10 cellular contexts compared by ENCODE assay signal in genomic region chr6:17725083-17725482, GRCh38. TPM values are rescaled to one million over a fixed set of nuclear protein-coding genes. Genes with fewer than 3 reads are reported as not detected.
DNase-seq lines count a peak whose midpoint lies in the region; ATAC-seq and TF ChIP-seq lines count a peak whose summit lies in the region.
"Had no signal": no experiment of that assay in that cellular context is flagged by ENCODE, and none has a peak within 500 bp of the region (broad histone marks: within the 10 kb centered on the region; RNA-seq: fewer than 3 reads in every experiment).

No MANE protein-coding gene starts in this region.

- H3K4me3 Mint-ChIP-seq in endodermal cell: no peak overlapping the region
- no peak overlapping the region for H3K4me3 Mint-ChIP-seq in neural crest cell
- no peak overlapping the region for H3K4me3 Mint-ChIP-seq in osteocyte (ENCODE audit: unreplicated experiment)

- 23 to 50% methylated on average over 3 to 6 of the region's 6 CpGs for WGBS in endodermal cell (ENCODE audit: insufficient coverage in 1 of 2, insufficient read length in 1 of 2), 2 experiments

- no peaks in the 10 kb centered on the region for H3K4me1 ChIP-seq in endodermal cell (ENCODE audit: control insufficient read depth, insufficient read depth, low read length)
- H3K4me1 ChIP-seq: psoas muscle had no signal

- H3K9ac ChIP-seq in endodermal cell (ENCODE audit: extremely low read depth, low read length, poor library complexity, severe bottlenecking): no peak overlapping the region

- no peaks in the 10 kb centered on the region for H3K27me3 ChIP-seq in endodermal cell (ENCODE audit: control insufficient read depth, insufficient read depth, low read length, poor library complexity, severe bottlenecking)

- H3K9me3 Mint-ChIP-seq in endodermal cell (peaks cover 7% of the 10 kb centered on the region), neural crest cell (no peaks in the 10 kb centered on the region), osteocyte (ENCODE audit: unreplicated experiment) (no peaks in the 10 kb centered on the region)

- H3K27ac Mint-ChIP-seq in endodermal cell: peak overlapping the region; percentile 70
- peak overlapping the region; percentile 24 for H3K27ac Mint-ChIP-seq in neural crest cell (ENCODE audit: unreplicated experiment)
- H3K27ac Mint-ChIP-seq in osteocyte (ENCODE audit: unreplicated experiment): no peak overlapping the region

- H3K4me1 Mint-ChIP-seq in endodermal cell (peaks cover 7% of the 10 kb centered on the region), neural crest cell (peaks cover 9% of the 10 kb centered on the region), osteocyte (ENCODE audit: unreplicated experiment) (peaks cover 5% of the 10 kb centered on the region)

- no peak overlapping the region for H3K27ac ChIP-seq in endodermal cell (ENCODE audit: low read depth, low read length)
- H3K27ac ChIP-seq: psoas muscle, thoracic aorta had no signal

- TF ChIP-seq CTCF in endodermal cell (conservative IDR thresholded peaks at IDR 0.05) (no peak), neural crest cell (conservative IDR thresholded peaks at IDR 0.05) (no peak), osteocyte (IDR thresholded peaks at IDR 0.05) (no peak)

- H3K27me3 Mint-ChIP-seq in endodermal cell (ENCODE audit: insufficient read depth) (no peaks in the 10 kb centered on the region), neural crest cell (ENCODE audit: low read depth) (no peaks in the 10 kb centered on the region), osteocyte (ENCODE audit: unreplicated experiment) (no peaks in the 10 kb centered on the region)

- H3K36me3 Mint-ChIP-seq in endodermal cell (ENCODE audit: low read depth) (no peaks in the 10 kb centered on the region), neural crest cell (ENCODE audit: low read depth) (no peaks in the 10 kb centered on the region), osteocyte (ENCODE audit: unreplicated experiment) (no peaks in the 10 kb centered on the region)

- H3K4me3 ChIP-seq in endodermal cell (ENCODE audit: low read length): no peak overlapping the region
- H3K4me3 ChIP-seq: psoas muscle, thoracic aorta had no signal

- ATAC-seq in GM21619 (IDR thresholded peaks at IDR 0.05; ENCODE audit: unreplicated experiment) (no peak), GM18861 (IDR thresholded peaks at IDR 0.05; ENCODE audit: unreplicated experiment) (no peak)
- ATAC-seq: psoas muscle had no signal

- no peaks in the 10 kb centered on the region for H3K9me3 ChIP-seq in endodermal cell (ENCODE audit: control insufficient read depth, low read length)
- H3K9me3 ChIP-seq: psoas muscle, thoracic aorta had no signal

- DNase-seq in GF-D8 (lab: John Stamatoyannopoulos, UW): peak; percentile 29
- DNase-seq in NCI-H2227 treated with DMSO at 0.1 percent for 48 hours (lab: John Stamatoyannopoulos, UW): peak; percentile 35
- DNase-seq in endodermal cell: peak; percentile 90
- DNase-seq in neural crest cell (ENCODE audit: low read depth, low spot score): peak; percentile 41
- no peak for DNase-seq in mesenteric fat pad (ENCODE audit: low spot score)
- no peak for DNase-seq in osteocyte (ENCODE audit: extremely low spot score, unreplicated experiment)
- DNase-seq: psoas muscle had no signal

- no peaks in the 10 kb centered on the region for H3K36me3 ChIP-seq in endodermal cell (ENCODE audit: control insufficient read depth, insufficient read depth, low read length)
- H3K36me3 ChIP-seq: thoracic aorta had no signal

RNA-seq across cellular contexts. Expression of gene NUP153, which starts 18.4 kb away (rescaled TPM):
- total RNA-seq in endodermal cell (10 to 100 TPM; 58.9 to 69.6 TPM), neural crest cell (74.6 and 78.7 TPM in 2 replicates), mesenteric fat pad (43.0 TPM), osteocyte (32.6 and 34.6 TPM in 2 replicates)
- 55.4 TPM for polyA plus RNA-seq in endodermal cell (2013, experiment 1 of 2)
- polyA plus RNA-seq in endodermal cell (2013, experiment 2 of 2): 54.9 TPM

Comparison
In these comparisons a context has a peak if more than half of its experiments do, and no peak if none do; other contexts are left out.
1. DNase-seq: peak in GF-D8 (single experiment), NCI-H2227 treated with DMSO at 0.1 percent for 48 hours (single experiment), endodermal cell (single experiment) and neural crest cell (single experiment); none in mesenteric fat pad (single experiment) and osteocyte (single experiment).